In genomic region chr10:102796407-102797176, GRCh38 we compare ENCODE assay signal across 8 cellular contexts. TPM values are rescaled to one million over a fixed set of nuclear protein-coding genes. Genes with fewer than 3 reads are reported as not detected.
DNase-seq lines count a peak whose midpoint lies in the region; ATAC-seq and TF ChIP-seq lines count a peak whose summit lies in the region.

No MANE protein-coding gene starts in this region.

- no peaks in the 10 kb centered on the region; the same call in 1 of the 2 replicates for H4K20me1 ChIP-seq in GM23248 (ENCODE audit: insufficient read depth)

- H3K27me3 ChIP-seq in GM23248 (replicated peaks; ENCODE audit: insufficient read depth): no peaks in the 10 kb centered on the region
- no peaks in the 10 kb centered on the region for H3K27me3 ChIP-seq in skeletal muscle tissue (ENCODE audit: control insufficient read depth in 3 of 3, insufficient read depth in 3 of 3, low read length in 3 of 3)

- H3K4me3 ChIP-seq in GM23248 (no peak overlapping the region), NB4 (ENCODE audit: low read depth, low read length) (peak overlapping the region; percentile 45), skeletal muscle tissue (ENCODE audit: low read length in 3 of 3) (peak overlapping the region; percentile 35 to 68 (median 56))

- H3K9me3 ChIP-seq in GM23248 (ENCODE audit: low read depth) (no peaks in the 10 kb centered on the region), skeletal muscle tissue (ENCODE audit: control insufficient read depth in 3 of 3, low read length in 3 of 3) (no peaks in the 10 kb centered on the region)

- intact Hi-C loops in Right ventricle myocardium superior (cut with DNase I): no loop called here

- H3K36me3 ChIP-seq in GM23248 (ENCODE audit: low read depth) (peaks cover 6% of the 10 kb centered on the region; the same call in 1 of the 2 replicates), skeletal muscle tissue (ENCODE audit: control insufficient read depth in 3 of 3, insufficient read depth in 3 of 3, low read length in 3 of 3) (peaks cover 14 to 17% (median 14%) of the 10 kb centered on the region in 3 donors)

- 21 to 23% methylated on average over 9 of the region's 9 CpGs for WGBS in GM23248 (ENCODE audit: low coverage in 1 of 2, low lambda C conversion rate in 2 of 2, missing lambda C conversion rate in 2 of 2), 2 experiments

- no peak for TF ChIP-seq CTCF in NB4 (IDR thresholded peaks at IDR 0.05; ENCODE audit: low read depth, low read length)

- peaks cover 56% of the 10 kb centered on the region for H3K79me2 ChIP-seq in GM23248 (ENCODE audit: insufficient read depth)

- H3K9me2 ChIP-seq in GM23248 (ENCODE audit: insufficient read depth): no peaks in the 10 kb centered on the region

- no peak overlapping the region for H3K4me2 ChIP-seq in GM23248 (ENCODE audit: unreplicated experiment)

- H3K27ac ChIP-seq in GM23248: peak overlapping the region; percentile 10; the same call in 1 of the 2 replicates
- peak overlapping the region; percentile 71 for H3K27ac ChIP-seq in skeletal muscle tissue (ENCODE audit: low read depth, low read length)

- 0 out of 2 replicates have a peak overlapping the region, but pooled peaks have one; percentile 13 for H3K9ac ChIP-seq in GM23248
- H3K9ac ChIP-seq in skeletal muscle tissue (ENCODE audit: low read depth in 1 of 3, low read length in 3 of 3): peak overlapping the region; percentile 57 to 75 (median 67)

- H3K4me1 ChIP-seq in GM23248 (ENCODE audit: insufficient read depth) (peaks cover 18% of the 10 kb centered on the region), skeletal muscle tissue (ENCODE audit: control insufficient read depth in 3 of 3, insufficient read depth in 3 of 3, low read length in 3 of 3) (peaks cover 78 to 98% (median 88%) of the 10 kb centered on the region in 3 donors)

- DNase-seq in ELR (ENCODE audit: low read depth): peak; percentile 27
- peak; percentile 74 for DNase-seq in GM23248
- DNase-seq in NB4 (ENCODE audit: low read depth): peak; percentile 91
- peak; percentile 4 for DNase-seq in activated T-helper 1 cell treated with Interleukin-2 at 50 U/mL for 16 hours (ENCODE audit: low read depth)
- DNase-seq in Right ventricle myocardium superior: peak; percentile 93
- DNase-seq in NCI-H1417 (lab: John Stamatoyannopoulos, UW): no peak
- no peak for DNase-seq in NCI-H187 treated with DMSO at 0.1 percent for 48 hours (lab: John Stamatoyannopoulos, UW)

- in situ Hi-C loops in GM23248 (cut with MboI): no loop called here

- TF ChIP-seq POLR2A in NB4 (IDR thresholded peaks at IDR 0.05; ENCODE audit: extremely low read depth, insufficient read length): peak; percentile 50

- no peak overlapping the region for H2AFZ ChIP-seq in GM23248

- H3F3A ChIP-seq in GM23248 (ENCODE audit: insufficient read depth): no peaks in the 10 kb centered on the region

- ATAC-seq in Right ventricle myocardium superior (ENCODE audit: poor library complexity): peak; percentile 95

RNA-seq across cellular contexts. Expression of gene CYP17A1, which starts 40.6 kb away (rescaled TPM):
- total RNA-seq in GM23248 (2014; rRNA removed; shearing (Covaris generic)): not detected in 2 replicates
- polyA plus RNA-seq in GM23248 (2016; fragmentation: Nextera tagmentation; extraction: Ambion mirVana): not detected in 2 replicates
- total RNA-seq in Right ventricle myocardium superior: not detected
- not detected for total RNA-seq in skeletal muscle tissue

RNA-seq across cellular contexts. Expression of gene WBP1L, which starts 52.8 kb away (rescaled TPM):
- total RNA-seq in GM23248 (2014; rRNA removed; shearing (Covaris generic)): 42.7 and 57.4 TPM in 2 replicates
- polyA plus RNA-seq in GM23248 (2016; fragmentation: Nextera tagmentation; extraction: Ambion mirVana): 21.1 and 23.0 TPM in 2 replicates
- total RNA-seq in Right ventricle myocardium superior (19.7 TPM), skeletal muscle tissue (24.0 TPM)

RNA-seq across cellular contexts. Expression of gene BORCS7, which starts 57.5 kb away (rescaled TPM):
- total RNA-seq in GM23248 (2014; rRNA removed; shearing (Covaris generic)): 26.8 and 30.5 TPM in 2 replicates
- 33.2 and 37.8 TPM in 2 replicates for polyA plus RNA-seq in GM23248 (2016; fragmentation: Nextera tagmentation; extraction: Ambion mirVana)
- total RNA-seq in Right ventricle myocardium superior (11.1 TPM), skeletal muscle tissue (19.3 TPM)

Comparison
In these comparisons a context has a peak if more than half of its experiments do, and no peak if none do; other contexts are left out.
1. DNase-seq: peak in ELR (single experiment), GM23248 (single experiment), NB4 (single experiment), activated T-helper 1 cell treated with Interleukin-2 at 50 U/mL for 16 hours (single experiment) and Right ventricle myocardium superior (single experiment); none in NCI-H1417 (0 of 3) and NCI-H187 treated with DMSO at 0.1 percent for 48 hours (single experiment).